In genomic region chr6:166678426-166678825, GRCh38 we compare ENCODE assay signal across 19 cellular contexts. TPM values are rescaled to one million over a fixed set of nuclear protein-coding genes. Genes with fewer than 3 reads are reported as not detected.
DNase-seq lines count a peak whose midpoint lies in the region; ATAC-seq, FAIRE-seq and TF ChIP-seq lines count a peak whose summit lies in the region.
"Had no signal": no experiment of that assay in that cellular context is flagged by ENCODE, and none has a peak within 500 bp of the region (broad histone marks: within the 10 kb centered on the region; RNA-seq: fewer than 3 reads in every experiment).

No MANE protein-coding gene starts in this region.

- peaks cover 0 to under 1% of the 10 kb centered on the region in 2 donors for H3K27me3 ChIP-seq in left lung
- no peaks in the 10 kb centered on the region for H3K27me3 ChIP-seq in osteoblast (ENCODE audit: insufficient read depth, low read length)
- H3K27me3 ChIP-seq: BE2C, cardiac muscle cell, right atrium auricular region, SJSA1 had no signal

- H3K4me2 ChIP-seq in osteoblast (ENCODE audit: insufficient read depth, low read length), result no peak overlapping the region

- H3K27ac ChIP-seq in left lung (no peak overlapping the region), osteoblast (ENCODE audit: low read depth, low read length) (no peak overlapping the region)
- H3K27ac ChIP-seq: 22Rv1, cardiac muscle cell, right atrium auricular region, SJSA1 had no signal

- DNase-seq in SIG-M5 treated with dmso at 0.1 percent for 504 hours (lab: John Stamatoyannopoulos, UW; ENCODE audit: unreplicated experiment) (peak; percentile 19), SIG-M5 (lab: John Stamatoyannopoulos, UW) (no peak), cardiac fibroblast (ENCODE audit: low read depth in 2 of 2) (peak; percentile 7 to 14), left lung (no peak), D721Med (ENCODE audit: insufficient read length, low spot score) (no peak), globus pallidus (ENCODE audit: low spot score) (no peak), osteoblast (ENCODE audit: insufficient read length, low spot score, missing footprints) (no peak), NCI-H187 (lab: John Stamatoyannopoulos, UW) (no peak)
- DNase-seq: BE2C, GF-D8, NCI-H774, occipital lobe had no signal

- TF ChIP-seq CTCF in cardiac fibroblast (IDR thresholded peaks at IDR 0.05; ENCODE audit: low read depth, low read length) (no peak), left lung (IDR thresholded peaks at IDR 0.05) (no peak), D721Med (IDR thresholded peaks at IDR 0.05; ENCODE audit: insufficient read depth, missing control alignments) (no peak), osteoblast (IDR thresholded peaks at IDR 0.05; ENCODE audit: extremely low read depth, low read depth, low read length) (no peak)

- no peak overlapping the region for H3K4me3 ChIP-seq in cardiac fibroblast (replicated peaks in 1 of 2; ENCODE audit: low read depth in 2 of 2, low read length in 2 of 2)
- no peak overlapping the region for H3K4me3 ChIP-seq in left lung
- H3K4me3 ChIP-seq in osteoblast (ENCODE audit: insufficient read depth, low read length), result no peak overlapping the region
- H3K4me3 ChIP-seq: cardiac muscle cell, GM12878, right atrium auricular region, SJSA1 had no signal

- no peaks in the 10 kb centered on the region for H3K9me3 ChIP-seq in left lung
- H3K9me3 ChIP-seq in osteoblast (ENCODE audit: low read depth, low read length), result no peaks in the 10 kb centered on the region
- H3K9me3 ChIP-seq: BE2C, right atrium auricular region, SJSA1 had no signal

- no peak for FAIRE-seq in D721Med (lab: Jason Lieb, UNC)
- FAIRE-seq: GM12878, GM19239 had no signal

- H3K36me3 ChIP-seq in left lung (no peaks in the 10 kb centered on the region), osteoblast (ENCODE audit: insufficient read depth, low read length) (no peaks in the 10 kb centered on the region)
- H3K36me3 ChIP-seq: BE2C, cardiac muscle cell, right atrium auricular region, SJSA1 had no signal

- H2AFZ ChIP-seq in osteoblast (ENCODE audit: low read length), result no peak overlapping the region

- ATAC-seq in left lung, result peak; percentile 74
- ATAC-seq: GM12878; stimulated activated effector memory CD8-positive, alpha-beta T cell treated with anti-CD3 and anti-CD28 coated beads, Interleukin-12 subunit alpha, Interleukin-12 subunit beta, amount 100 ng/mL, for 72 hours had no signal

- no peaks in the 10 kb centered on the region for H4K20me1 ChIP-seq in osteoblast (ENCODE audit: insufficient read depth, low read length)

- intact Hi-C loops in left lung (cut with DNase I), result no loop called here

- H3K4me1 ChIP-seq in left lung, result peaks cover 0 to 19% of the 10 kb centered on the region in 2 donors
- H3K4me1 ChIP-seq in osteoblast (ENCODE audit: insufficient read depth, low read length), result no peaks in the 10 kb centered on the region

- no peaks in the 10 kb centered on the region for H3K79me2 ChIP-seq in osteoblast (ENCODE audit: insufficient read depth, low read length)

RNA-seq across cellular contexts. Expression of gene RPS6KA2, which starts 51.4 kb away (rescaled TPM):
- total RNA-seq in left lung, result 100 to 1,000 TPM; 126 to 160 TPM
- total RNA-seq in osteoblast, result 112 and 113 TPM in 2 replicates

Comparison
In these comparisons a context has a peak if more than half of its experiments do, and no peak if none do; other contexts are left out.
1. DNase-seq: peak in SIG-M5 treated with dmso at 0.1 percent for 504 hours (single experiment) and cardiac fibroblast (2 of 2); none in SIG-M5 (single experiment), left lung (0 of 2), D721Med (single experiment), globus pallidus (single experiment), osteoblast (single experiment) and NCI-H187 (0 of 2).